14 cellular contexts compared by ENCODE assay signal in the genomic region with DNA sequence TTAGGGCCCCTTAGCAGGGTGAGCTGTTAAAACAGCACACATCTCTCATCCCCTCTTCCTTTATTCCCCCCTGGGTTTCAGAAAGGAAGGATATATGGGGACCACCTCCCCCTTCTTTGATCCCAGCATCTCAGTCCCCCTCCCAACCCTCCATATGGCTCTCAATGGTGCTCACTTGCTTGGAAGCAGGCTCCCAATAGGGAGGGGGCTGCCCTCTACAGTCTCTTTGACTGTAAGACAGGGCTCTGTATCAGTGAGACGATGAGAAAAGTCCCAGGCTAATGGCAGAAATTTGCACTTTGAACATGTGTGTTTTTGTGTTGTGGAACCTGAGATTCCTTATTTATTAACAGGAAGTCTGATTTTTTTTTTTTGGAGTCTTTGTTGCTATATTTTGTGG. TPM values are rescaled to one million over a fixed set of nuclear protein-coding genes. Genes with fewer than 3 reads are reported as not detected.
DNase-seq lines count a peak whose midpoint lies in the region; ATAC-seq and TF ChIP-seq lines count a peak whose summit lies in the region.
"Had no signal": no experiment of that assay in that cellular context is flagged by ENCODE, and none has a peak within 500 bp of the region (broad histone marks: within the 10 kb centered on the region; RNA-seq: fewer than 3 reads in every experiment).

No MANE protein-coding gene starts in this region.

- no peaks in the 10 kb centered on the region for H3K9me3 ChIP-seq in BLaER1
- H3K9me3 ChIP-seq in adipocyte (ENCODE audit: control insufficient read depth, low read length), result no peaks in the 10 kb centered on the region
- no peaks in the 10 kb centered on the region for H3K9me3 ChIP-seq in liver (ENCODE audit: control insufficient read depth in 4 of 4, low read length in 3 of 4)
- H3K9me3 ChIP-seq: tibial artery had no signal

- no peak overlapping the region for H3K4me3 ChIP-seq in BLaER1
- no peak overlapping the region for H3K4me3 ChIP-seq in adipocyte (ENCODE audit: low read length)
- H3K4me3 ChIP-seq in liver (ENCODE audit: low read depth in 1 of 3, low read length in 3 of 3), result no peak overlapping the region
- H3K4me3 ChIP-seq: lung, tibial artery had no signal

- TF ChIP-seq CTCF in GM13977 (IDR thresholded peaks at IDR 0.05; ENCODE audit: extremely low read depth, insufficient read depth, missing control alignments), result peak; percentile 48
- peak; percentile 10 for TF ChIP-seq CTCF in liver (IDR thresholded peaks at IDR 0.05; ENCODE audit: low read depth, low read length, missing input control)

- ATAC-seq in GM19324 (IDR thresholded peaks at IDR 0.05; ENCODE audit: low FRiP score, unreplicated experiment) (no peak), GM19455 (IDR thresholded peaks at IDR 0.05; ENCODE audit: unreplicated experiment) (no peak)

- peak; percentile 31 to 62 for TF ChIP-seq RAD21 in liver (IDR thresholded peaks at IDR 0.05)

- peak overlapping the region; percentile 6; the same call in 1 of the 2 replicates for H3K4me2 ChIP-seq in BLaER1

- H3K27ac ChIP-seq in BLaER1 (no peak overlapping the region), liver (ENCODE audit: low read depth in 1 of 2, low read length in 2 of 2) (no peak overlapping the region)
- H3K27ac ChIP-seq: epithelial cell of prostate, tibial artery had no signal

- in situ Hi-C loops in GM13977 (cut with MboI; ENCODE audit: low pct_unique_long_range_greater_than_20kb, low sequenced_read_pairs, unreplicated experiment), result no loop called here

- peaks cover 99% of the 10 kb centered on the region for H3K36me3 ChIP-seq in BLaER1
- H3K36me3 ChIP-seq in adipocyte (ENCODE audit: control insufficient read depth, insufficient read depth, low read length, severe bottlenecking), result peaks cover 87% of the 10 kb centered on the region
- peaks cover 0 to 75% (median 65%) of the 10 kb centered on the region in 4 donors for H3K36me3 ChIP-seq in liver (ENCODE audit: control insufficient read depth in 4 of 4, insufficient read depth in 3 of 4, low read depth in 1 of 4, low read length in 3 of 4)

- H3K27me3 ChIP-seq in BLaER1 (no peaks in the 10 kb centered on the region), adipocyte (replicated peaks; ENCODE audit: control insufficient read depth, insufficient read depth, low read length) (no peaks in the 10 kb centered on the region), liver (ENCODE audit: control insufficient read depth in 4 of 4, insufficient read depth in 4 of 4, low read length in 3 of 4) (no peaks in the 10 kb centered on the region)
- H3K27me3 ChIP-seq: tibial artery had no signal

- H4K20me1 ChIP-seq in BLaER1, result peaks cover 31% of the 10 kb centered on the region

- WGBS in liver, result 41% methylated on average over 1 of the region's 1 CpG

- H3K4me1 ChIP-seq in BLaER1 (peaks cover 17% of the 10 kb centered on the region), adipocyte (ENCODE audit: control insufficient read depth, insufficient read depth, low read length) (peaks cover 40% of the 10 kb centered on the region), liver (ENCODE audit: control insufficient read depth in 4 of 4, insufficient read depth in 4 of 4, low read length in 3 of 4) (no peaks in the 10 kb centered on the region)
- H3K4me1 ChIP-seq: tibial artery had no signal

- no peak for DNase-seq in GM13977 (ENCODE audit: low spot score)
- DNase-seq in adipocyte (ENCODE audit: low read depth), result no peak
- no peak for DNase-seq in mucosa of gallbladder (ENCODE audit: low spot score)
- DNase-seq in NCI-H526 treated with DMSO at 0.1 percent for 48 hours (lab: John Stamatoyannopoulos, UW), result no peak
- DNase-seq: DMS79; NCI-H1417; stimulated activated CD4-positive, alpha-beta T cell treated with anti-CD3 and anti-CD28 coated beads, Interleukin-15, amount 100 ng/mL, for 24 hours; tibial artery had no signal

- no peak overlapping the region for H3K9ac ChIP-seq in BLaER1
- peak overlapping the region; percentile 14 for H3K9ac ChIP-seq in adipocyte (ENCODE audit: low read length)
- no peak overlapping the region for H3K9ac ChIP-seq in liver (ENCODE audit: low read depth in 1 of 2, low read length in 2 of 2)

TF ChIP-seq in liver, 16 proteins besides CTCF, POLR2A, EP300 and RAD21:
- TF ChIP-seq HNF4G (IDR thresholded peaks at IDR 0.05) (no peak), HNF4A (conservative IDR thresholded peaks at IDR 0.05) (peak in 1 of 2 donors; percentile 43)

RNA-seq across cellular contexts. Expression of a gene that starts 4.2 kb away (rescaled TPM):
- 1 to 10 TPM; 1.1 to 3.8 TPM for total RNA-seq in liver
- polyA plus RNA-seq in liver, result under 1 TPM; 0.18 to 0.25 TPM
- total RNA-seq in mucosa of gallbladder, result 0.60 TPM

RNA-seq across cellular contexts. Expression of a gene that starts 39.4 kb away (rescaled TPM):
- 10 to 100 TPM; 25.5 to 27.8 TPM for total RNA-seq in liver
- polyA plus RNA-seq in liver, result 10 to 100 TPM in 1 of 2 donors, 1 to 10 TPM in 1; 8.9 to 14.4 TPM
- 46.9 TPM for total RNA-seq in mucosa of gallbladder

RNA-seq across cellular contexts. Expression of a gene that starts 42.6 kb away (rescaled TPM):
- total RNA-seq in liver (1 to 10 TPM; 4.7 to 6.2 TPM), mucosa of gallbladder (11.8 TPM)
- 1 to 10 TPM; 3.7 to 4.7 TPM for polyA plus RNA-seq in liver
